In genomic region chr5:143717400-143717799, GRCh38 we compare ENCODE assay signal across 14 cellular contexts.
A peak's percentile ranks its signal among the peaks of the same experiment; 100 is the strongest.
DNase-seq lines count a peak whose midpoint lies in the region; TF ChIP-seq lines count a peak whose summit lies in the region.
"Had no signal": no experiment of that assay in that cellular context is flagged by ENCODE, and none has a peak within 500 bp of the region (broad histone marks: within the 10 kb centered on the region; RNA-seq: fewer than 3 reads in every experiment).

No MANE protein-coding gene starts in this region.

- no peaks in the 10 kb centered on the region for H3K79me1 ChIP-seq in mesenchymal stem cell (replicated peaks; ENCODE audit: low read length, poor library complexity, severe bottlenecking)

- no peak overlapping the region for H4K8ac ChIP-seq in mesenchymal stem cell (ENCODE audit: low read length)

- H3K27me3 ChIP-seq in mesenchymal stem cell (ENCODE audit: control insufficient read depth in 1 of 2, insufficient read depth in 1 of 2, low read length in 2 of 2) (no peaks in the 10 kb centered on the region), vagina (no peaks in the 10 kb centered on the region), H7 (ENCODE audit: control insufficient read depth, insufficient read depth, low read length) (no peaks in the 10 kb centered on the region)
- H3K27me3 ChIP-seq: BLaER1 treated with 17β-estradiol and CSF1 and Interleukin-3, amounts not matched to agents 10 nM and 100 nM had no signal

- no peak overlapping the region for H3K14ac ChIP-seq in mesenchymal stem cell (ENCODE audit: low read length in 2 of 2)

- no peak overlapping the region for H3K4ac ChIP-seq in mesenchymal stem cell (ENCODE audit: low read depth in 1 of 2, low read length in 2 of 2)

- H2BK5ac ChIP-seq in mesenchymal stem cell (ENCODE audit: low read depth, low read length, poor library complexity, severe bottlenecking), result no peak overlapping the region

- DNase-seq in AG09319 (ENCODE audit: extremely low read depth, low read depth) (peak; percentile 80), LHCN-M2 (ENCODE audit: low read depth) (peak; percentile 49), dermis blood vessel endothelial cell (peak; percentile 30), mesenchymal stem cell (peak; percentile 23), NCI-H524 (lab: John Stamatoyannopoulos, UW) (no peak), DMS153 treated with DMSO at 0.1 percent for 48 hours (lab: John Stamatoyannopoulos, UW; ENCODE audit: unreplicated experiment) (no peak), vagina (ENCODE audit: extremely low spot score in 2 of 2) (no peak), H7 (no peak)
- DNase-seq: activated CD8-positive, alpha-beta T cell treated with anti-CD3 and anti-CD28 coated beads, Interleukin-2, amount 10 ng/mL, durations not matched to agents 7 days and 5 days; activated naive CD4-positive, alpha-beta T cell treated with Interleukin-2 at 50 U/mL for 16 hours; lower lobe of right lung; PC-3; T1000 had no signal

- no peaks in the 10 kb centered on the region for H3K36me3 ChIP-seq in mesenchymal stem cell (ENCODE audit: control insufficient read depth in 1 of 2, insufficient read depth in 2 of 2, low read depth in 1 of 2, low read length in 2 of 2)
- no peaks in the 10 kb centered on the region for H3K36me3 ChIP-seq in vagina
- no peaks in the 10 kb centered on the region for H3K36me3 ChIP-seq in H7 (replicated peaks; ENCODE audit: control insufficient read depth, insufficient read depth, low read length)
- H3K36me3 ChIP-seq: BLaER1 treated with 17β-estradiol and CSF1 and Interleukin-3, amounts not matched to agents 10 nM and 100 nM; lower lobe of right lung had no signal

- no peak overlapping the region for H2AK5ac ChIP-seq in mesenchymal stem cell (ENCODE audit: low read length, severe bottlenecking)

- no peak for TF ChIP-seq POLR2A in vagina (IDR thresholded peaks at IDR 0.05)

- no peak overlapping the region for H2BK12ac ChIP-seq in mesenchymal stem cell (ENCODE audit: low read length in 2 of 2)

- H2AFZ ChIP-seq in mesenchymal stem cell (ENCODE audit: low read depth, low read length), result no peak overlapping the region

- H3K18ac ChIP-seq in mesenchymal stem cell (ENCODE audit: low read depth in 1 of 2, low read length in 2 of 2), result no peak overlapping the region

- H3K9me3 ChIP-seq in mesenchymal stem cell (ENCODE audit: control insufficient read depth, low read length) (no peaks in the 10 kb centered on the region), vagina (no peaks in the 10 kb centered on the region)
- H3K9me3 ChIP-seq: lower lobe of right lung had no signal

- 13% methylated on average over 2 of the region's 2 CpGs for WGBS in mesenchymal stem cell

- H4K91ac ChIP-seq in mesenchymal stem cell (ENCODE audit: low read length), result no peak overlapping the region

- intact Hi-C loops in vagina (cut with DNase I), result no loop called here

- H2BK120ac ChIP-seq in mesenchymal stem cell (ENCODE audit: low read depth, low read length), result no peak overlapping the region

- H3K9ac ChIP-seq in mesenchymal stem cell (ENCODE audit: low read length), result peak overlapping the region; percentile 46
- H3K9ac ChIP-seq: BLaER1 treated with 17β-estradiol and CSF1 and Interleukin-3, amounts not matched to agents 10 nM and 100 nM had no signal

- H3K23ac ChIP-seq in mesenchymal stem cell (ENCODE audit: low read length in 2 of 2), result no peak overlapping the region

- H3K4me2 ChIP-seq in mesenchymal stem cell (ENCODE audit: low read length, poor library complexity, severe bottlenecking), result no peak overlapping the region

- H2BK15ac ChIP-seq in mesenchymal stem cell (ENCODE audit: low read depth, poor library complexity, severe bottlenecking), result no peak overlapping the region

- TF ChIP-seq CTCF in AG09319 (IDR thresholded peaks at IDR 0.05; ENCODE audit: low read depth, low read length) (no peak; the same call in 1 of the 2 replicates), vagina (IDR thresholded peaks at IDR 0.05) (no peak)

- H3K4me1 ChIP-seq in mesenchymal stem cell (ENCODE audit: control insufficient read depth, insufficient read depth, low read depth, low read length) (no peaks in the 10 kb centered on the region), vagina (no peaks in the 10 kb centered on the region)

- peak overlapping the region; percentile 1 for H3K27ac ChIP-seq in mesenchymal stem cell (ENCODE audit: low read length, poor library complexity, severe bottlenecking)
- H3K27ac ChIP-seq in vagina, result no peak overlapping the region
- H3K27ac ChIP-seq: BLaER1 treated with 17β-estradiol and CSF1 and Interleukin-3, amounts not matched to agents 10 nM and 100 nM; lower lobe of right lung had no signal

- H3K4me3 ChIP-seq in mesenchymal stem cell (ENCODE audit: insufficient read depth in 1 of 2, low read depth in 1 of 2, low read length in 2 of 2) (no peak overlapping the region), vagina (no peak overlapping the region), H7 (ENCODE audit: insufficient read depth, low read depth, low read length) (no peak overlapping the region)
- H3K4me3 ChIP-seq: BLaER1 treated with 17β-estradiol and CSF1 and Interleukin-3, amounts not matched to agents 10 nM and 100 nM; lower lobe of right lung had no signal

Comparison
In these comparisons a context has a peak if more than half of its experiments do, and no peak if none do; other contexts are left out.
1. DNase-seq: peak in AG09319 (single experiment), LHCN-M2 (single experiment), dermis blood vessel endothelial cell (single experiment) and mesenchymal stem cell (single experiment); none in NCI-H524 (0 of 2), DMS153 treated with DMSO at 0.1 percent for 48 hours (single experiment), vagina (0 of 2) and H7 (single experiment).